Comparison of ENCODE assay signal across 28 cellular contexts in the genomic region with DNA sequence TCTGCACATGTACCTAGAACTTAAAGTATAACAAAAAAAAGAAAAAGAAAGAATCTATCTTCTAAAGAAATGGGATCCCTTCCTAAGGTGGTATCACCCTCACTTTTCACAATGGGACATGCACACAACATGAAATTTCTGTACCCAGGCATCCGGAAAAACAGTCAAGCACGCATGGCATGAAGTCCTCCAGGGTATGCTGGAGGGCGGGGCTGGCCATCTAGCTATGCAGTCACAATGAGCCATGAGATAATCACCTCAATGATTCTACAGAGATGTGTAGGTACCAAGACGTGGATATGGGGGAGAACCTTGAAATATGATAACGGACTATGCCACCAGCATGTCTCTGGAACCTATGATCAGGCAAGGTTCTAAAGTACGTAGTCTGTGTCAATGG.
"Had no signal": no experiment of that assay in that cellular context is flagged by ENCODE, and none has a peak within 500 bp of the region (broad histone marks: within the 10 kb centered on the region; RNA-seq: fewer than 3 reads in every experiment).

No MANE protein-coding gene starts in this region.

- ATAC-seq: effector memory CD8-positive, alpha-beta T cell; esophagus mucosa; foreskin keratinocyte; gastrocnemius medialis; gastroesophageal sphincter; heart left ventricle; heart right ventricle had no signal

- H3K4me3 ChIP-seq: colonic mucosa, coronary artery, dorsolateral prefrontal cortex, esophagus muscularis mucosa, esophagus squamous epithelium, gastrocnemius medialis, gastroesophageal sphincter, heart left ventricle, heart right ventricle had no signal

- H3K27ac Mint-ChIP-seq: dendritic cell treated with granulocyte-macrophage colony-stimulating factor and Interleukin-4, amounts not matched to agents 40 ng/mL and 50 ng/mL, for 4 days; effector memory CD8-positive, alpha-beta T cell; endodermal cell had no signal

- H3K9me3 Mint-ChIP-seq: dendritic cell treated with granulocyte-macrophage colony-stimulating factor and Interleukin-4, amounts not matched to agents 40 ng/mL and 50 ng/mL, for 4 days; effector memory CD8-positive, alpha-beta T cell; endodermal cell had no signal

- H3K27me3 Mint-ChIP-seq: dendritic cell treated with granulocyte-macrophage colony-stimulating factor and Interleukin-4, amounts not matched to agents 40 ng/mL and 50 ng/mL, for 4 days had no signal

- H3K4me1 ChIP-seq: colonic mucosa, esophagus muscularis mucosa, esophagus squamous epithelium, foreskin keratinocyte, gastroesophageal sphincter had no signal

- DNase-seq: colonic mucosa; cortex of kidney; dermis blood vessel endothelial cell; dorsolateral prefrontal cortex; effector CD4-positive, alpha-beta T cell; effector CD8-positive, alpha-beta T cell; effector memory CD4-positive, alpha-beta T cell; effector memory CD8-positive, alpha-beta T cell; erythroblast; esophagus squamous epithelium; foreskin fibroblast; foreskin keratinocyte; foreskin melanocyte; gastrocnemius medialis; glutamatergic neuron; head of caudate nucleus; heart right ventricle had no signal

- H3K27me3 ChIP-seq: colonic mucosa, dorsolateral prefrontal cortex, esophagus muscularis mucosa, esophagus squamous epithelium, foreskin keratinocyte, gastrocnemius medialis, gastroesophageal sphincter, heart left ventricle, heart right ventricle had no signal

- H3K36me3 ChIP-seq: colonic mucosa had no signal

- H3K27ac ChIP-seq: colonic mucosa, coronary artery, dorsolateral prefrontal cortex, epithelial cell of prostate, esophagus muscularis mucosa, esophagus squamous epithelium, foreskin keratinocyte, gastrocnemius medialis, gastroesophageal sphincter, heart left ventricle, heart right ventricle had no signal

- FAIRE-seq: colon, endometrium, frontal cortex had no signal

- H3K9me3 ChIP-seq: colonic mucosa, esophagus muscularis mucosa, esophagus squamous epithelium, gastrocnemius medialis, gastroesophageal sphincter, heart left ventricle, heart right ventricle had no signal

- H3K4me3 Mint-ChIP-seq: dendritic cell treated with granulocyte-macrophage colony-stimulating factor and Interleukin-4, amounts not matched to agents 40 ng/mL and 50 ng/mL, for 4 days; effector memory CD8-positive, alpha-beta T cell; endodermal cell had no signal
